ENCODE assay signal across 9 cellular contexts in the genomic region with DNA sequence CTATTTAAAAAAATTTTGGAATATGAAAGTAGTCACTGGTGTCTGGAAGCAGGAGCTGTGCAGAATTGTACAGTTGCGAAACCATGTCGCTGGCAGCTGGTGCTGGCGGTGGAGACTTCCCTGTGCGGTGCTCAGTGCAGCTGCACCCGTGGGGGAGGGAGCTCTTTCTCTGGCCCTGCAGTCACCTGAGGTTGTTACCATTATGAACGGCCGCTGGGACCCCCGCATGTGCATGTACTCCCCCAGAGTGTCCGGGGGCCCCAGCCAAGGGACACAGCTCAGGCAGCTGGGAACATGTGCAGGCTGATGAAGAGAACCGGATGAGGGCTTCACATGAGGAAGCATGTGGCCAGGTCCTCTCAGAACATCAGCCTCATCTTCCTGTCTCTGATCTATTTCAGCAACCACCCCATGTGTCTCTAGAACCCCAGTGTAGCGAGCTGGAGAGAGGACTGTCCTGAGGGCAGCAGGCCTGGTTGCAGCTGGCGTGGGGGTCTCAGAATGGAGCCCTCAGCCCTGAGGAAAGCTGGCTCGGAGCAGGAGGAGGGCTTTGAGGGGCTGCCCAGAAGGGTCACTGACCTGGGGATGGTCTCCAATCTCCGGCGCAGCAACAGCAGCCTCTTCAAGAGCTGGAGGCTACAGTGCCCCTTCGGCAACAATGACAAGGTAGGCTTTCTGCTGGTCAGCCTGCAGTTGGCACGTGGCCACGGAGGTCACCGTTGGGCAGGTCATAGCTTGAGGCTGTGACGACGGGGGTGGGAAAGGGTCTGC. TPM values are rescaled to one million over a fixed set of nuclear protein-coding genes. Genes with fewer than 3 reads are reported as not detected.
A peak's percentile ranks its signal among the peaks of the same experiment; 100 is the strongest.
DNase-seq lines count a peak whose midpoint lies in the region; ATAC-seq lines count a peak whose summit lies in the region.
"Had no signal": no experiment of that assay in that cellular context is flagged by ENCODE, and none has a peak within 500 bp of the region (broad histone marks: within the 10 kb centered on the region; RNA-seq: fewer than 3 reads in every experiment).

TSS of gene TRPM2 (plus strand) at position 422 of the 771 bp plus-strand sequence. CDS start at position 502, 80 bp downstream.

- DNase-seq in GDM1 (lab: John Stamatoyannopoulos, UW) (peak; percentile 73), left colon (peak in 1 of 2 donors; percentile 47), NCI-H1048 (lab: John Stamatoyannopoulos, UW) (no peak), kidney tubule cell (ENCODE audit: low spot score) (no peak)
- peak; percentile 63 to 65 for DNase-seq in activated T-cell treated with anti-CD3 and anti-CD28 coated beads, Interleukin-2, amount 50 U/mL, for 48 hours

- ATAC-seq in HG03571 (IDR thresholded peaks at IDR 0.05; ENCODE audit: unreplicated experiment): peak; percentile 60
- ATAC-seq in left colon: peak; percentile 32
- no peak for ATAC-seq in GM19328 (IDR thresholded peaks at IDR 0.05; ENCODE audit: unreplicated experiment)
- ATAC-seq in HG03521 (IDR thresholded peaks at IDR 0.05; ENCODE audit: unreplicated experiment): no peak
- ATAC-seq: body of pancreas had no signal

- intact Hi-C loops in left colon (cut with DNase I, micrococcal nuclease): no loop called here

RNA-seq across cellular contexts. Expression of gene TRPM2, which starts in this region (rescaled TPM):
- 1 to 10 TPM; 3.3 to 5.4 TPM for total RNA-seq in left colon

Comparison
In these comparisons a context has a peak if more than half of its experiments do, and no peak if none do; other contexts are left out.
1. DNase-seq: peak in GDM1 (single experiment) and activated T-cell treated with anti-CD3 and anti-CD28 coated beads, Interleukin-2, amount 50 U/mL, for 48 hours (2 of 2); none in NCI-H1048 (single experiment) and kidney tubule cell (single experiment).
2. ATAC-seq: peak in HG03571 (single experiment) and left colon (single experiment); none in GM19328 (single experiment) and HG03521 (single experiment).